In genomic region chr4:176185068-176185467, GRCh38 we compare ENCODE assay signal across 18 cellular contexts. TPM values are rescaled to one million over a fixed set of nuclear protein-coding genes. Genes with fewer than 3 reads are reported as not detected.
A peak's percentile ranks its signal among the peaks of the same experiment; 100 is the strongest.
DNase-seq lines count a peak whose midpoint lies in the region; ATAC-seq and TF ChIP-seq lines count a peak whose summit lies in the region.
"Had no signal": no experiment of that assay in that cellular context is flagged by ENCODE, and none has a peak within 500 bp of the region (broad histone marks: within the 10 kb centered on the region; RNA-seq: fewer than 3 reads in every experiment).

No MANE protein-coding gene starts in this region.

- TF ChIP-seq CTCF in PC-3 (conservative IDR thresholded peaks at IDR 0.05; ENCODE audit: low read depth, low read length) (no peak), epithelial cell of esophagus (IDR thresholded peaks at IDR 0.05; ENCODE audit: insufficient read depth, low read depth, low read length, missing control alignments) (no peak), retinal pigment epithelial cell (conservative IDR thresholded peaks at IDR 0.05; ENCODE audit: low read depth, low read length) (no peak)
- no peak for TF ChIP-seq CTCF in CD8-positive, alpha-beta T cell (IDR thresholded peaks at IDR 0.05)

- H3K4me3 Mint-ChIP-seq in CD8-positive, alpha-beta T cell, result no peak overlapping the region
- H3K4me3 Mint-ChIP-seq: activated CD4-positive, alpha-beta T cell treated with anti-CD3 and anti-CD28 coated beads, Interleukin-2, amount 10 ng/mL, durations not matched to agents 24 days and 14 days had no signal

- no peaks in the 10 kb centered on the region for H3F3A ChIP-seq in PC-3 (ENCODE audit: low read length, unreplicated experiment)

- H3K4me1 Mint-ChIP-seq in CD8-positive, alpha-beta T cell (ENCODE audit: low read depth), result no peaks in the 10 kb centered on the region
- H3K4me1 Mint-ChIP-seq: activated CD4-positive, alpha-beta T cell treated with anti-CD3 and anti-CD28 coated beads, Interleukin-2, amount 10 ng/mL, durations not matched to agents 24 days and 14 days had no signal

- no peak overlapping the region for H3K4me3 ChIP-seq in PC-3 (ENCODE audit: low read length)
- no peak overlapping the region for H3K4me3 ChIP-seq in epithelial cell of esophagus (ENCODE audit: low read length)
- no peak overlapping the region for H3K4me3 ChIP-seq in retinal pigment epithelial cell (ENCODE audit: low read length)
- H3K4me3 ChIP-seq in CD8-positive, alpha-beta T cell (ENCODE audit: low read depth, low read length), result no peak overlapping the region
- H3K4me3 ChIP-seq: lung, Peyer's patch, suprapubic skin had no signal

- POLR2A ChIA-PET in PC-3 (lab: Charles Lee; ENCODE audit: unreplicated experiment), result no interaction called here
- POLR2A ChIA-PET in CD8-positive, alpha-beta T cell (lab: Charles Lee), result no interaction called here

- H3K9me2 ChIP-seq in PC-3 (replicated peaks; ENCODE audit: low read length), result no peaks in the 10 kb centered on the region

- DNase-seq in GM04503 (ENCODE audit: low read depth), result peak; percentile 57
- peak; percentile 44 for DNase-seq in PC-3
- peak; percentile 69 for DNase-seq in epithelial cell of esophagus (ENCODE audit: low read depth)
- DNase-seq in retinal pigment epithelial cell (ENCODE audit: low read depth), result peak; percentile 43
- DNase-seq in NCI-H526 treated with DMSO at 0.1 percent for 48 hours (lab: John Stamatoyannopoulos, UW), result no peak
- no peak for DNase-seq in activated naive CD4-positive, alpha-beta T cell treated with anti-CD3 and anti-CD28 coated beads, Interleukin-2, amount 50 U/mL, for 72 hours (ENCODE audit: low spot score in 2 of 2)
- DNase-seq in CD8-positive, alpha-beta T cell, result no peak
- DNase-seq: activated CD4-positive, alpha-beta T cell treated with anti-CD3 and anti-CD28 coated beads, Interleukin-2, amount 10 ng/mL, durations not matched to agents 24 days and 14 days; activated T-cell treated with anti-CD3 and anti-CD28 coated beads, Interleukin-2, amount 50 U/mL, for 48 hours; amygdala; effector CD8-positive, alpha-beta T cell; hippocampal formation; NCI-H345; Peyer's patch; T-helper 2 cell had no signal

- peaks cover 37% of the 10 kb centered on the region for H3K27me3 Mint-ChIP-seq in CD8-positive, alpha-beta T cell (ENCODE audit: low read depth)

- H3K4me2 ChIP-seq in PC-3 (ENCODE audit: low read length), result no peak overlapping the region

- no peak overlapping the region for H3K27ac ChIP-seq in PC-3 (ENCODE audit: low read length)
- no peak overlapping the region for H3K27ac ChIP-seq in CD8-positive, alpha-beta T cell (ENCODE audit: low read depth, low read length)
- H3K27ac ChIP-seq: Peyer's patch, suprapubic skin had no signal

- H3K36me3 ChIP-seq in PC-3 (ENCODE audit: low read depth, low read length), result no peaks in the 10 kb centered on the region
- H3K36me3 ChIP-seq in CD8-positive, alpha-beta T cell (ENCODE audit: insufficient read depth, low read length), result no peaks in the 10 kb centered on the region
- H3K36me3 ChIP-seq: Peyer's patch, suprapubic skin had no signal

- no peaks in the 10 kb centered on the region for H4K20me1 ChIP-seq in PC-3 (ENCODE audit: low read length)

- H3K9ac ChIP-seq in PC-3 (ENCODE audit: low read length), result no peak overlapping the region

- ATAC-seq in PC-3, result peak; percentile 73
- ATAC-seq in activated CD4-positive, CD25-positive, alpha-beta regulatory T cell treated with anti-CD3 and anti-CD28 coated beads, Interleukin-2, amount 50 U/mL, for 24 hours, result no peak
- ATAC-seq in activated naive CD4-positive, alpha-beta T cell treated with anti-CD3 and anti-CD28 coated beads, Interleukin-2, amount 50 U/mL, for 72 hours, result no peak
- no peak for ATAC-seq in CD8-positive, alpha-beta T cell

- no peak overlapping the region for H3K27ac Mint-ChIP-seq in activated naive CD4-positive, alpha-beta T cell treated with anti-CD3 and anti-CD28 coated beads, Interleukin-2, amount 50 U/mL, for 72 hours
- no peak overlapping the region for H3K27ac Mint-ChIP-seq in CD8-positive, alpha-beta T cell
- H3K27ac Mint-ChIP-seq: activated CD4-positive, alpha-beta T cell treated with anti-CD3 and anti-CD28 coated beads, Interleukin-2, amount 10 ng/mL, durations not matched to agents 24 days and 14 days had no signal

- intact Hi-C loops in PC-3 (cut with micrococcal nuclease), result no loop called here
- intact Hi-C loops in CD8-positive, alpha-beta T cell (cut with DNase I, micrococcal nuclease), result no loop called here

- no peaks in the 10 kb centered on the region for H3K79me2 ChIP-seq in PC-3 (ENCODE audit: low read length)

- no peaks in the 10 kb centered on the region for H3K27me3 ChIP-seq in PC-3 (ENCODE audit: low read length)
- H3K27me3 ChIP-seq in CD8-positive, alpha-beta T cell (ENCODE audit: insufficient read depth, low read length), result no peaks in the 10 kb centered on the region
- H3K27me3 ChIP-seq: Peyer's patch, suprapubic skin had no signal

- no peak overlapping the region for H2AFZ ChIP-seq in PC-3 (ENCODE audit: low read length)

- no peaks in the 10 kb centered on the region for H3K9me3 ChIP-seq in PC-3 (ENCODE audit: low read length)
- no peaks in the 10 kb centered on the region for H3K9me3 ChIP-seq in CD8-positive, alpha-beta T cell (ENCODE audit: low read length)
- H3K9me3 ChIP-seq: Peyer's patch, suprapubic skin had no signal

- no TSS peak for BruUV-seq in PC-3 (replicated peaks; lab: Mats Ljungman, UMichigan)

- H3K36me3 Mint-ChIP-seq in activated naive CD4-positive, alpha-beta T cell treated with anti-CD3 and anti-CD28 coated beads, Interleukin-2, amount 50 U/mL, for 72 hours, result no peaks in the 10 kb centered on the region
- H3K36me3 Mint-ChIP-seq in CD8-positive, alpha-beta T cell, result no peaks in the 10 kb centered on the region

- H3K9me3 Mint-ChIP-seq in activated naive CD4-positive, alpha-beta T cell treated with anti-CD3 and anti-CD28 coated beads, Interleukin-2, amount 50 U/mL, for 72 hours, result no peaks in the 10 kb centered on the region
- H3K9me3 Mint-ChIP-seq in CD8-positive, alpha-beta T cell, result no peaks in the 10 kb centered on the region
- H3K9me3 Mint-ChIP-seq: activated CD4-positive, alpha-beta T cell treated with anti-CD3 and anti-CD28 coated beads, Interleukin-2, amount 10 ng/mL, durations not matched to agents 24 days and 14 days had no signal

- H3K4me1 ChIP-seq in PC-3 (ENCODE audit: insufficient read depth, low read length), result no peaks in the 10 kb centered on the region
- no peaks in the 10 kb centered on the region for H3K4me1 ChIP-seq in CD8-positive, alpha-beta T cell (ENCODE audit: insufficient read depth, low read length)
- H3K4me1 ChIP-seq: Peyer's patch had no signal

- CTCF ChIA-PET in PC-3 (lab: Charles Lee), result no interaction called here
- CTCF ChIA-PET in CD8-positive, alpha-beta T cell (lab: Charles Lee), result no interaction called here

RNA-seq across cellular contexts. Expression of gene SPATA4, which starts 10.3 kb away (rescaled TPM):
- total RNA-seq in PC-3 (2014; rRNA removed), result 0.15 TPM in 1 of 2 replicates, not detected in the other
- under 1 TPM in 1 of 2 donors, not detected in 1; 0.16 TPM for total RNA-seq in activated naive CD4-positive, alpha-beta T cell treated with anti-CD3 and anti-CD28 coated beads, Interleukin-2, amount 50 U/mL, for 72 hours
- not detected for total RNA-seq in CD8-positive, alpha-beta T cell
- total RNA-seq: activated CD4-positive, alpha-beta T cell treated with anti-CD3 and anti-CD28 coated beads, Interleukin-2, amount 10 ng/mL, durations not matched to agents 24 days and 14 days; Peyer's patch had no signal

Comparison
In these comparisons a context has a peak if more than half of its experiments do, and no peak if none do; other contexts are left out.
1. DNase-seq: peak in GM04503 (single experiment), PC-3 (single experiment), epithelial cell of esophagus (single experiment) and retinal pigment epithelial cell (single experiment); none in NCI-H526 treated with DMSO at 0.1 percent for 48 hours (single experiment), activated naive CD4-positive, alpha-beta T cell treated with anti-CD3 and anti-CD28 coated beads, Interleukin-2, amount 50 U/mL, for 72 hours (0 of 2) and CD8-positive, alpha-beta T cell (0 of 7).